In the genomic region with DNA sequence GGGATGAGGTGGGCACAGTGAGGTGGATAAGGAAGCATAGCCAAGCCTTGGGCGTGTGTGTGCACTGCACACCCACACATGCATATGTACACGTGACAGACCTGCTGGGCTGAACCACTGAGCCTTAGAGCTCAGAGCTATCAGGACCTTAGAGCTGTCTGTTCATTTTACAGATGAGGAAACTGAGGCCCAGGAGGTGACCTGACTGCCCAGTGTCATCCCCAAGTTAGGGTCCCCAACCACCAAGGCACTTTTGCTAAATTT, we compare ENCODE assay signal across 16 cellular contexts.
"Had no signal": no experiment of that assay in that cellular context is flagged by ENCODE, and none has a peak within 500 bp of the region (broad histone marks: within the 10 kb centered on the region; RNA-seq: fewer than 3 reads in every experiment).

No MANE protein-coding gene starts in this region.

- H3K9me3 ChIP-seq: neutrophil, pancreas had no signal

- FAIRE-seq: pancreas, TTC549 had no signal

- H3K27me3 ChIP-seq: pancreas had no signal

- ATAC-seq: activated CD4-positive, alpha-beta T cell treated with anti-CD3 and anti-CD28 coated beads for 36 hours; activated T-helper 17 cell treated with anti-CD3 and anti-CD28 coated beads, Interleukin-2, amount 50 U/mL, for 72 hours; natural killer cell; stimulated activated memory B cell treated with anti-CD40 and anti-IgM and Interleukin-4, amounts not matched to agents 10 μg/mL and 1 μg/mL and 100 μg/mL, for 72 hours had no signal

- H3K36me3 ChIP-seq: neutrophil, pancreas, sigmoid colon had no signal

- H3K27ac ChIP-seq: neutrophil had no signal

- H3K4me3 ChIP-seq: coronary artery, pancreas, sigmoid colon had no signal

- DNase-seq: activated CD4-positive, alpha-beta memory T cell treated with anti-CD3 and anti-CD28 coated beads for 36 hours; activated naive CD4-positive, alpha-beta T cell treated with Interleukin-2 at 50 U/mL for 16 hours; amygdala; foreskin melanocyte; hypothalamus; kidney glomerular epithelial cell; natural killer cell; stimulated activated CD4-positive, alpha-beta T cell treated with anti-CD3 and anti-CD28 coated beads, Interleukin-4, amount 100 ng/mL, for 24 hours had no signal
